In genomic region chr15:101724675-101725005, GRCh38 we compare ENCODE assay signal across 9 cellular contexts. TPM values are rescaled to one million over a fixed set of nuclear protein-coding genes. Genes with fewer than 3 reads are reported as not detected.
A peak's percentile ranks its signal among the peaks of the same experiment; 100 is the strongest.
DNase-seq lines count a peak whose midpoint lies in the region; ATAC-seq, FAIRE-seq and TF ChIP-seq lines count a peak whose summit lies in the region.
"Had no signal": no experiment of that assay in that cellular context is flagged by ENCODE, and none has a peak within 500 bp of the region (broad histone marks: within the 10 kb centered on the region; RNA-seq: fewer than 3 reads in every experiment).

No MANE protein-coding gene starts in this region.

- CTCF ChIA-PET in activated CD4-positive, alpha-beta T cell treated with anti-CD3 and anti-CD28 coated beads for 36 hours (lab: Charles Lee) = no interaction called here
- CTCF ChIA-PET in activated CD8-positive, alpha-beta T cell treated with anti-CD3 and anti-CD28 coated beads, Interleukin-2, amount 10 ng/mL, durations not matched to agents 7 days and 5 days (lab: Charles Lee) = interaction anchor here (1.1 kb wide), 1 partner anchor 71 kb away, joined by 3 read pairs; no protein-coding TSS in a partner anchor
- CTCF ChIA-PET in HepG2 (lab: Yijun Ruan, JAX; ENCODE audit: low intra/inter-chr PET ratio, low total read pairs) = no interaction called here
- CTCF ChIA-PET in GM10248 (lab: Yijun Ruan, JAX) = interaction anchor here (0.7 to 1.7 kb wide), 3 partner anchors 11 to 32 kb away, joined by 3 to 6 read pairs (median 5); no protein-coding TSS in a partner anchor

- ATAC-seq in activated CD4-positive, alpha-beta T cell treated with anti-CD3 and anti-CD28 coated beads for 36 hours = no peak
- no peak for ATAC-seq in activated CD8-positive, alpha-beta T cell treated with anti-CD3 and anti-CD28 coated beads, Interleukin-2, amount 10 ng/mL, durations not matched to agents 7 days and 5 days
- ATAC-seq in HepG2 (no peak; the same call in 2 of the 3 replicates), aorta (ENCODE audit: low FRiP score) (no peak)

- H3K9me3 ChIP-seq in HepG2 (ENCODE audit: low read length) (no peaks in the 10 kb centered on the region), aorta (ENCODE audit: control insufficient read depth, low read length) (no peaks in the 10 kb centered on the region)

- peaks cover 3% of the 10 kb centered on the region for H3K79me2 ChIP-seq in HepG2 (ENCODE audit: insufficient read depth, low read length)

- H3K4me1 ChIP-seq in HepG2 (ENCODE audit: insufficient read depth, low read length) = peaks cover 21% of the 10 kb centered on the region
- H3K4me1 ChIP-seq in aorta (ENCODE audit: control insufficient read depth in 1 of 2, insufficient read depth in 2 of 2, low read length in 2 of 2) = peaks cover 0 to 1% of the 10 kb centered on the region in 2 donors

- no peak overlapping the region for H3K27ac ChIP-seq in HepG2 (ENCODE audit: extremely low read length, insufficient read depth, low read length)
- peak overlapping the region in 1 of 2 donors; percentile 52 for H3K27ac ChIP-seq in aorta (ENCODE audit: low read depth in 1 of 2, low read length in 2 of 2)

- H2AFZ ChIP-seq in HepG2 (ENCODE audit: low read length) = peak overlapping the region; percentile 94

- no peak overlapping the region for H3K9ac ChIP-seq in HepG2 (ENCODE audit: insufficient read depth, low read depth, low read length)

- FAIRE-seq in HepG2 (lab: Jason Lieb, UNC) = no peak

- TF ChIP-seq CTCF in HepG2 (CRISPR knock-in tag; IDR thresholded peaks at IDR 0.05) (no peak), GM10248 (IDR thresholded peaks at IDR 0.05; ENCODE audit: control extremely low read depth, extremely low read depth, low read depth, missing control alignments) (no peak)

- H3K27me3 ChIP-seq in HepG2 (ENCODE audit: control insufficient read depth in 1 of 2, insufficient read depth in 2 of 2, low read length in 2 of 2) = no peaks in the 10 kb centered on the region
- no peaks in the 10 kb centered on the region for H3K27me3 ChIP-seq in aorta (ENCODE audit: control insufficient read depth in 1 of 2, insufficient read depth in 2 of 2, low read length in 1 of 2)

- no peaks in the 10 kb centered on the region for H3K27me3 Mint-ChIP-seq in activated CD4-positive, alpha-beta T cell treated with anti-CD3 and anti-CD28 coated beads for 36 hours
- H3K27me3 Mint-ChIP-seq in activated CD8-positive, alpha-beta T cell treated with anti-CD3 and anti-CD28 coated beads, Interleukin-2, amount 10 ng/mL, durations not matched to agents 7 days and 5 days (ENCODE audit: low read depth) = no peaks in the 10 kb centered on the region

- no peak for DNase-seq in activated CD4-positive, alpha-beta T cell treated with anti-CD3 and anti-CD28 coated beads for 36 hours
- DNase-seq in activated CD4-positive, alpha-beta T cell treated with anti-CD3 and anti-CD28 coated beads for 48 hours = no peak
- no peak for DNase-seq in activated CD8-positive, alpha-beta T cell treated with anti-CD3 and anti-CD28 coated beads, Interleukin-2, amount 10 ng/mL, durations not matched to agents 7 days and 5 days
- DNase-seq in HepG2 (ENCODE audit: low spot score) = no peak
- peak; percentile 63 for DNase-seq in superior temporal gyrus (ENCODE audit: extremely low spot score)
- DNase-seq in GM10248 (ENCODE audit: extremely low spot score) = no peak
- DNase-seq in middle frontal gyrus (ENCODE audit: extremely low spot score, low spot score) = no peak
- DNase-seq in aorta = no peak
- DNase-seq: NCI-H2029 treated with DMSO at 0.1 percent for 48 hours had no signal

- POLR2A ChIA-PET in activated CD4-positive, alpha-beta T cell treated with anti-CD3 and anti-CD28 coated beads for 36 hours (lab: Charles Lee) = no interaction called here
- POLR2A ChIA-PET in activated CD8-positive, alpha-beta T cell treated with anti-CD3 and anti-CD28 coated beads, Interleukin-2, amount 10 ng/mL, durations not matched to agents 7 days and 5 days (lab: Charles Lee) = interaction anchor here (0.5 to 1.6 kb wide), 3 partner anchors 22 to 555 kb away, joined by 3 to 6 read pairs (median 4); no protein-coding TSS in a partner anchor
- POLR2A ChIA-PET in HepG2 (lab: Yijun Ruan, JAX) = interaction anchor here (2.0 kb wide), 1 partner anchor 196 kb away, joined by 6 read pairs; no protein-coding TSS in a partner anchor
- POLR2A ChIA-PET in GM10248 (lab: Yijun Ruan, JAX) = no interaction called here

- peaks cover 21% of the 10 kb centered on the region for H3K36me3 Mint-ChIP-seq in activated CD4-positive, alpha-beta T cell treated with anti-CD3 and anti-CD28 coated beads for 36 hours (ENCODE audit: low read depth)
- peaks cover 23% of the 10 kb centered on the region for H3K36me3 Mint-ChIP-seq in activated CD8-positive, alpha-beta T cell treated with anti-CD3 and anti-CD28 coated beads, Interleukin-2, amount 10 ng/mL, durations not matched to agents 7 days and 5 days (ENCODE audit: low read depth)

- no peak for TF ChIP-seq POLR2A in HepG2 (IDR thresholded peaks at IDR 0.05; ENCODE audit: insufficient read depth in 1 of 2, low read depth in 2 of 2, low read length in 2 of 2)

- H3K4me1 Mint-ChIP-seq in activated CD4-positive, alpha-beta T cell treated with anti-CD3 and anti-CD28 coated beads for 36 hours = peaks cover 17% of the 10 kb centered on the region
- peaks cover 15% of the 10 kb centered on the region for H3K4me1 Mint-ChIP-seq in activated CD8-positive, alpha-beta T cell treated with anti-CD3 and anti-CD28 coated beads, Interleukin-2, amount 10 ng/mL, durations not matched to agents 7 days and 5 days (ENCODE audit: low read depth)

- in situ Hi-C loops in HepG2 (cut with HindIII; ENCODE audit: extremely low pct_ligation_motif_present, low pct_unique_long_range_greater_than_20kb) = no loop called here

- 29% methylated on average over 6 of the region's 8 CpGs for WGBS in HepG2 (ENCODE audit: low lambda C conversion rate)
- WGBS in aorta, 2 donors = 21 to 24% methylated on average over 8 of the region's 8 CpGs

- peak overlapping the region; percentile 19 for H3K4me3 Mint-ChIP-seq in activated CD4-positive, alpha-beta T cell treated with anti-CD3 and anti-CD28 coated beads for 36 hours
- peak overlapping the region; percentile 53 for H3K4me3 Mint-ChIP-seq in activated CD8-positive, alpha-beta T cell treated with anti-CD3 and anti-CD28 coated beads, Interleukin-2, amount 10 ng/mL, durations not matched to agents 7 days and 5 days

- intact Hi-C loops in activated CD4-positive, alpha-beta T cell treated with anti-CD3 and anti-CD28 coated beads for 36 hours (cut with DNase I, micrococcal nuclease) = loop anchor here (1.0 to 10.0 kb wide), 9 partner anchors 16 to 1122 kb away; partner anchors contain the start of genes SNRPA1 (in 2 of the 2), ASB7 (in 1 of the 2), LINS1 (in 1 of the 2) and SELENOS (in 1 of the 2)
- intact Hi-C loops in HepG2 (cut with micrococcal nuclease; ENCODE audit: unreplicated experiment) = loop anchor here (2.0 kb wide), 1 partner anchor 72 kb away; the partner anchor contains the start of gene TM2D3
- intact Hi-C loops in aorta (cut with DNase I) = no loop called here

- H3K27ac Mint-ChIP-seq in activated CD4-positive, alpha-beta T cell treated with anti-CD3 and anti-CD28 coated beads for 36 hours = peak overlapping the region; percentile 31
- peak overlapping the region; percentile 14 for H3K27ac Mint-ChIP-seq in activated CD8-positive, alpha-beta T cell treated with anti-CD3 and anti-CD28 coated beads, Interleukin-2, amount 10 ng/mL, durations not matched to agents 7 days and 5 days

- peaks cover 2% of the 10 kb centered on the region for H3K9me3 Mint-ChIP-seq in activated CD4-positive, alpha-beta T cell treated with anti-CD3 and anti-CD28 coated beads for 36 hours (ENCODE audit: low read depth)
- H3K9me3 Mint-ChIP-seq in activated CD8-positive, alpha-beta T cell treated with anti-CD3 and anti-CD28 coated beads, Interleukin-2, amount 10 ng/mL, durations not matched to agents 7 days and 5 days (ENCODE audit: insufficient read depth) = no peaks in the 10 kb centered on the region

- H4K20me1 ChIP-seq in HepG2 (ENCODE audit: insufficient read depth, low read length) = no peaks in the 10 kb centered on the region

- peak overlapping the region; percentile 90 for H3K4me2 ChIP-seq in HepG2 (ENCODE audit: low read depth, low read length)

- TF ChIP-seq EP300 in HepG2 (IDR thresholded peaks at IDR 0.05; ENCODE audit: low read depth in 2 of 2, low read length in 2 of 2) (no peak), HepG2 (CRISPR knock-in tag; IDR thresholded peaks at IDR 0.05; ENCODE audit: borderline replicate concordance) (no peak)

- H3K36me3 ChIP-seq in HepG2 (replicated peaks in 1 of 2; ENCODE audit: control insufficient read depth in 1 of 2, insufficient read depth in 2 of 2, low read length in 2 of 2) = peaks cover 5 to 15% of the 10 kb centered on the region in 2 experiments
- H3K36me3 ChIP-seq in aorta (ENCODE audit: control insufficient read depth in 1 of 2, insufficient read depth in 2 of 2, low read length in 1 of 2) = peaks cover 0 to 2% of the 10 kb centered on the region in 2 donors

- no peak for TF ChIP-seq RAD21 in HepG2 (CRISPR knock-in tag; IDR thresholded peaks at IDR 0.05)

- H3K4me3 ChIP-seq in HepG2 (replicated peaks in 1 of 3; ENCODE audit: insufficient read depth in 1 of 3, low read depth in 2 of 3, low read length in 3 of 3) (peak overlapping the region in 2 of 3 experiments; percentile 35 to 62; a peak in 4 of 6 replicates), aorta (ENCODE audit: low read length in 2 of 2) (peak overlapping the region in 1 of 2 donors; percentile 17)

- BruUV-seq in HepG2 (replicated peaks; lab: Mats Ljungman, UMichigan) = no TSS peak

RNA-seq across cellular contexts. Expression of gene TARS3, which starts 0.4 kb away (rescaled TPM):
- 10 to 100 TPM in 1 of 2 experiments, 1 to 10 TPM in 1; 9.3 to 10.3 TPM for total RNA-seq in activated CD4-positive, alpha-beta T cell treated with anti-CD3 and anti-CD28 coated beads for 36 hours
- 1 to 10 TPM; 7.6 TPM for total RNA-seq in activated CD8-positive, alpha-beta T cell treated with anti-CD3 and anti-CD28 coated beads, Interleukin-2, amount 10 ng/mL, durations not matched to agents 7 days and 5 days
- 11.7 and 13.9 TPM in 2 replicates for total RNA-seq in HepG2 (2016; rRNA removed; fragmentation: Illumina TruSeq; extraction: Trizol)
- 3.9 and 4.7 TPM in 2 replicates for total RNA-seq in HepG2 (2016; cell fraction: cytosol; rRNA removed; fragmentation: Illumina TruSeq; extraction: Trizol; ENCODE audit: low read depth)
- 11.8 and 14.6 TPM in 2 replicates for total RNA-seq in HepG2 (2016; cell fraction: insoluble cytoplasmic fraction; rRNA removed; fragmentation: Illumina TruSeq; extraction: Trizol)
- total RNA-seq in HepG2 (2016; cell fraction: membrane; rRNA removed; fragmentation: Illumina TruSeq; extraction: Trizol) = 4.8 and 5.1 TPM in 2 replicates
- 11.8 and 13.9 TPM in 2 replicates for total RNA-seq in HepG2 (2016; cell fraction: nucleus; rRNA removed; fragmentation: Illumina TruSeq; extraction: Trizol)
- polyA plus RNA-seq in HepG2 (2011; rRNA removed) = 3.4 and 4.1 TPM in 2 replicates
- 1.5 and 2.3 TPM in 2 replicates for polyA plus RNA-seq in HepG2 (2011; cell fraction: cytosol; rRNA removed)
- polyA plus RNA-seq in HepG2 (2011; cell fraction: nucleus; rRNA removed) = 6.1 and 6.6 TPM in 2 replicates
- 7.3 and 8.6 TPM in 2 replicates for polyA plus RNA-seq in HepG2 (2012)
- polyA plus RNA-seq in HepG2 (2016; cell fraction: cytosol; fragmentation: Illumina TruSeq; extraction: Trizol; ENCODE audit: low read depth) = 0.68 and 0.69 TPM in 2 replicates
- polyA plus RNA-seq in HepG2 (2016; cell fraction: insoluble cytoplasmic fraction; fragmentation: Illumina TruSeq; extraction: Trizol; ENCODE audit: low read depth) = 10.7 and 13.5 TPM in 2 replicates
- 2.0 and 2.2 TPM in 2 replicates for polyA plus RNA-seq in HepG2 (2016; cell fraction: membrane; fragmentation: Illumina TruSeq; extraction: Trizol; ENCODE audit: low read depth)
- polyA plus RNA-seq in HepG2 (2016; cell fraction: nucleus; fragmentation: Illumina TruSeq; extraction: Trizol; ENCODE audit: insufficient read depth, low read depth) = 16.9 and 17.0 TPM in 2 replicates
- 2.5 and 6.3 TPM in 2 replicates for polyA minus RNA-seq in HepG2 (2011; rRNA and poly(A)+ RNA removed; ENCODE audit: low replicate concordance)
- polyA minus RNA-seq in HepG2 (2011; cell fraction: cytosol; rRNA and poly(A)+ RNA removed) = 4.1 and 6.4 TPM in 2 replicates
- polyA minus RNA-seq in HepG2 (2011; cell fraction: nucleus; rRNA and poly(A)+ RNA removed) = 23.7 and 24.6 TPM in 2 replicates
- total RNA-seq in aorta = 10 to 100 TPM; 12.8 to 20.6 TPM
- 10 to 100 TPM in 1 of 2 donors, 1 to 10 TPM in 1; 2.8 to 13.6 TPM for polyA plus RNA-seq in aorta

Comparison
In these comparisons a context has a peak if more than half of its experiments do, and no peak if none do; other contexts are left out.
1. CTCF ChIA-PET loops: an anchor here in activated CD8-positive, alpha-beta T cell treated with anti-CD3 and anti-CD28 coated beads, Interleukin-2, amount 10 ng/mL, durations not matched to agents 7 days and 5 days (1.1 kb wide) and GM10248 (0.7 to 1.7 kb wide); none called in activated CD4-positive, alpha-beta T cell treated with anti-CD3 and anti-CD28 coated beads for 36 hours and HepG2.
2. POLR2A ChIA-PET loops: an anchor here in activated CD8-positive, alpha-beta T cell treated with anti-CD3 and anti-CD28 coated beads, Interleukin-2, amount 10 ng/mL, durations not matched to agents 7 days and 5 days (0.5 to 1.6 kb wide) and HepG2 (2.0 kb wide); none called in activated CD4-positive, alpha-beta T cell treated with anti-CD3 and anti-CD28 coated beads for 36 hours and GM10248.
3. intact Hi-C loops: an anchor here in activated CD4-positive, alpha-beta T cell treated with anti-CD3 and anti-CD28 coated beads for 36 hours (1.0 to 10.0 kb wide) and HepG2 (2.0 kb wide); none called in aorta.